In the genomic region with DNA sequence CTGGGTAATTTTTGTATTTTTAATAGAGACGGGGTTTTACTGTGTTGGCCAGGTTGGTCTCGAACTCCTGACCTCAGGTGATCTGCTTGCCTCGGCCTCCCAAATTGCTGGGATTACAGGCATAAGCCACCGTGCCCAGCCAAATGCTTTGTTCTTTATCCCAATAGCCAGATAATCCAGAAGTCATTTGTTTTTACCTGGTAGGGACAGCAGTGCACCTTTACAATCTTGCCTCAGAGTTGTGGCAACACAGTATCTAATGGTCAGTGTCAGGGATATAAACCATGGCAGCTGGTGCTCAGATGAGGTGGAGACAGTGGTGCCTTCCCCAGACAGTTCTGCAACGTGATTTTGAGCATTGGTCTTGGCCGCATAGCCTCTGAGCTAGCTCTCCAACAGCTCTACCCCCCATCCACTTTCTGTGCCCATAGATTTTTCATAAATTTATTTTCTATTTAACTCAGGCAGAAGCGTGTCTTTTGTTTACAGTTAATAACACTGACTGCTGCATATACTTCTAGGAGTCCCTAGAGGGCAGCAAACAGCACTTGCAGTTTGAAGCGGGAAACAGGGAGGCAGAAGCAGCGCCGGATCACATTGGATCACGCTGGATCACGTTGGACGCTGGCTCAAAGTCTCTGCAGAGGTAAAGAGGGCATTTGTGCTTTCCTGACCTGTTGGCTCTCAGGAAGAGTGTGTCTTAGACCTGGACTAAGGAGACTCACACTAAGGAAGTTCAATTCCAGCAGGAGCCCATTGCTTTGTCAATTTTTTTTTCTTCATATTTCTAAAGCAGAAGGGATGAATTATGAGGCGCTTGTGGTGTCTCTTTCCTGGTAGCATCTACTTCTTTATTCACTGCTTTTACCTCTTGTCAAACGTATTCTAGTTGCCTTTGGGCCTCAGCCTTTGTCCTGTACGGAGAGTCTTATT, we compare ENCODE assay signal across 8 cellular contexts. TPM values are rescaled to one million over a fixed set of nuclear protein-coding genes. Genes with fewer than 3 reads are reported as not detected.
DNase-seq lines count a peak whose midpoint lies in the region; ATAC-seq, FAIRE-seq and TF ChIP-seq lines count a peak whose summit lies in the region.

No MANE protein-coding gene starts in this region.

- 17% methylated on average over 16 of the region's 16 CpGs for WGBS in K562 (ENCODE audit: insufficient coverage, low coverage, missing lambda C conversion rate)
- 30 to 36% methylated on average over 16 of the region's 16 CpGs for WGBS in sigmoid colon, 2 donors

- intact Hi-C loops in K562 (cut with micrococcal nuclease) (loop anchor here (2.0 to 10.0 kb wide), 2 partner anchors 61 to 139 kb away; a partner anchor contains a TSS), sigmoid colon (cut with DNase I) (loop anchor here (1.0 kb wide), 1 partner anchor 61 kb away; no protein-coding TSS in a partner anchor)

- H3K27ac ChIP-seq in K562 (ENCODE audit: extremely low read depth, low read depth, low read length) (no peak overlapping the region), sigmoid colon (no peak overlapping the region)

- peak in 1 of 2 experiments; percentile 34; a peak in 2 of 4 replicates for TF ChIP-seq RAD21 in K562 (CRISPR knock-in tag; conservative IDR thresholded peaks at IDR 0.05 in 1 of 2, IDR thresholded peaks at IDR 0.05 in 1 of 2)

- BruUV-seq in K562 (replicated peaks; lab: Mats Ljungman, UMichigan), result no TSS peak

- peak overlapping the region in 1 of 2 experiments; percentile 36; a peak in 1 of 4 replicates for H3K9ac ChIP-seq in K562 (ENCODE audit: insufficient read depth in 1 of 2, low read depth in 2 of 2, low read length in 2 of 2)

- H3K36me3 ChIP-seq in K562 (ENCODE audit: control insufficient read depth, insufficient read depth, low read length) (no peaks in the 10 kb centered on the region), sigmoid colon (no peaks in the 10 kb centered on the region)

- CTCF ChIA-PET in K562 (lab: Yijun Ruan, JAX; ENCODE audit: low intra/inter-chr PET ratio), result interaction anchor here (1.1 to 3.1 kb wide), 2 partner anchors 58 to 60 kb away, joined by 4 to 27 read pairs; no protein-coding TSS in a partner anchor

- H3K79me2 ChIP-seq in K562 (ENCODE audit: control insufficient read depth, insufficient read depth, low read length), result no peaks in the 10 kb centered on the region

- ATAC-seq in K562 (peak; percentile 89), GM19324 (IDR thresholded peaks at IDR 0.05; ENCODE audit: low FRiP score, unreplicated experiment) (no peak)

- H3K4me3 ChIP-seq in K562 (no peak overlapping the region), sigmoid colon (no peak overlapping the region)

- H3K9me1 ChIP-seq in K562 (ENCODE audit: control insufficient read depth, insufficient read depth, low read length), result no peaks in the 10 kb centered on the region

- peak overlapping the region; percentile 66 for H3K4me2 ChIP-seq in K562 (ENCODE audit: insufficient read depth, low read length)

- no peaks in the 10 kb centered on the region for H4K20me1 ChIP-seq in K562 (replicated peaks; ENCODE audit: control insufficient read depth, insufficient read depth, low read length)

- H3K27me3 ChIP-seq in K562 (ENCODE audit: control insufficient read depth in 2 of 2, insufficient read depth in 2 of 2, low read length in 2 of 2) (peaks cover 0 to 4% of the 10 kb centered on the region in 2 experiments; a peak in 2 of 5 replicates), sigmoid colon (no peaks in the 10 kb centered on the region)

- H2AFZ ChIP-seq in K562 (ENCODE audit: low read depth, low read length), result peak overlapping the region; percentile 91

- no peaks in the 10 kb centered on the region for H3K9me3 ChIP-seq in K562 (replicated peaks; ENCODE audit: control insufficient read depth, insufficient read depth, low read depth, low read length)
- no peaks in the 10 kb centered on the region for H3K9me3 ChIP-seq in sigmoid colon

- POLR2A ChIA-PET in K562 (lab: Yijun Ruan, JAX), result no interaction called here

- in situ Hi-C loops in K562 (cut with MboI), result loop anchor here (5.0 kb wide), 1 partner anchor 57 kb away; no protein-coding TSS in a partner anchor

- peak; percentile 38 for DNase-seq in activated CD4-positive, alpha-beta T cell treated with anti-CD3 and anti-CD28 coated beads for 24 hours (ENCODE audit: low read depth in 2 of 2)
- no peak for DNase-seq in activated CD4-positive, alpha-beta T cell treated with anti-CD3 and anti-CD28 coated beads for 1 hour
- peak; percentile 95 for DNase-seq in NCI-H1694 treated with DMSO at 0.1 percent for 48 hours (lab: John Stamatoyannopoulos, UW)
- DNase-seq in SW480 (ENCODE audit: low spot score), result peak; percentile 89
- peak; percentile 42 to 80 (median 52) for DNase-seq in K562 (ENCODE audit: extremely low read depth in 1 of 4, low spot score in 3 of 4)
- peak in 31 of 51 donors; percentile 2 to 73 (median 40) for DNase-seq in hypothalamus (lab: John Stamatoyannopoulos, UW)
- DNase-seq in sigmoid colon, result peak; percentile 84

- TF ChIP-seq POLR2A in K562 (conservative IDR thresholded peaks at IDR 0.05), result no peak
- TF ChIP-seq POLR2A in sigmoid colon (IDR thresholded peaks at IDR 0.05), result no peak

- peak; percentile 93 for FAIRE-seq in K562 (lab: Jason Lieb, UNC)

- peaks cover 0 to 2% of the 10 kb centered on the region in 2 experiments; a peak in 2 of 5 replicates for H3K4me1 ChIP-seq in K562 (replicated peaks in 1 of 2; ENCODE audit: control insufficient read depth in 2 of 2, insufficient read depth in 2 of 2, low read length in 2 of 2)
- peaks cover 0 to 7% (median 3%) of the 10 kb centered on the region in 4 donors for H3K4me1 ChIP-seq in sigmoid colon

- peak; percentile 79 to 81 (median 79) for TF ChIP-seq CTCF in K562 (IDR thresholded peaks at IDR 0.05 in 2 of 3, conservative IDR thresholded peaks at IDR 0.05 in 1 of 3; ENCODE audit: insufficient read depth in 2 of 3, low read depth in 1 of 3, low read length in 3 of 3)
- peak; percentile 42 to 76 (median 64) for TF ChIP-seq CTCF in sigmoid colon (IDR thresholded peaks at IDR 0.05)

- no peak for TF ChIP-seq EP300 in K562 (IDR thresholded peaks at IDR 0.05; ENCODE audit: low read length)
- no peak for TF ChIP-seq EP300 in sigmoid colon (IDR thresholded peaks at IDR 0.05)

RNA-seq across cellular contexts. Expression of a gene that starts 5.1 kb away (rescaled TPM):
- not detected in 2 replicates for total RNA-seq in K562 (2011; cell fraction: chromatin; rRNA removed; ENCODE audit: low replicate concordance)
- total RNA-seq in K562 (2011; cell fraction: nucleolus; rRNA removed), result not detected in 2 replicates
- not detected in 2 replicates for total RNA-seq in K562 (2011; cell fraction: nucleoplasm; rRNA removed)
- not detected in 2 replicates for total RNA-seq in K562 (2014; rRNA removed)
- total RNA-seq in K562 (2014; rRNA removed; fragmentation: Illumina TruSeq; extraction: Trizol), result not detected in 2 replicates
- total RNA-seq in K562 (2015; rRNA removed; fragmentation: Illumina TruSeq; extraction: Trizol), result not detected in 2 replicates
- total RNA-seq in K562 (2021), result 0.09 TPM in 1 of 2 replicates, not detected in the other
- not detected in 2 replicates for polyA plus RNA-seq in K562 (2011; rRNA removed)
- polyA plus RNA-seq in K562 (2011; cell fraction: cytosol; rRNA removed), result not detected in 2 replicates
- not detected in 2 replicates for polyA plus RNA-seq in K562 (2011; cell fraction: nucleus; rRNA removed)
- not detected in 2 replicates for polyA plus RNA-seq in K562 (2012)
- not detected in 2 replicates for polyA plus RNA-seq in K562 (2014; fragmentation: Illumina TruSeq; extraction: Trizol)
- not detected for polyA plus RNA-seq in K562 (2014; fragmentation: Nextera tagmentation; extraction: Ambion mirVana)
- polyA plus RNA-seq in K562 (2014; rRNA removed), result 0.42 TPM in 1 of 2 replicates, not detected in the other
- polyA minus RNA-seq in K562 (2011; rRNA and poly(A)+ RNA removed), result not detected in 2 replicates
- polyA minus RNA-seq in K562 (2011; cell fraction: cytosol; rRNA and poly(A)+ RNA removed), result not detected in 2 replicates
- not detected in 2 replicates for polyA minus RNA-seq in K562 (2011; cell fraction: nucleus; rRNA and poly(A)+ RNA removed)
- 1 to 10 TPM in 1 of 4 donors, under 1 TPM in 1, not detected in 2; 0.71 to 3.0 TPM for total RNA-seq in sigmoid colon
- polyA plus RNA-seq in sigmoid colon, result 10 to 100 TPM; 22.2 to 94.4 (median 28.4) TPM

RNA-seq across cellular contexts. Expression of a gene that starts 10.3 kb away (rescaled TPM):
- total RNA-seq in K562 (2011; cell fraction: chromatin; rRNA removed; ENCODE audit: low replicate concordance), result 95.2 and 270 TPM in 2 replicates
- 174 and 191 TPM in 2 replicates for total RNA-seq in K562 (2011; cell fraction: nucleolus; rRNA removed)
- 98.3 and 111 TPM in 2 replicates for total RNA-seq in K562 (2011; cell fraction: nucleoplasm; rRNA removed)
- 109 and 132 TPM in 2 replicates for total RNA-seq in K562 (2014; rRNA removed)
- 19.8 and 23.3 TPM in 2 replicates for total RNA-seq in K562 (2014; rRNA removed; fragmentation: Illumina TruSeq; extraction: Trizol)
- total RNA-seq in K562 (2015; rRNA removed; fragmentation: Illumina TruSeq; extraction: Trizol), result 47.2 and 47.6 TPM in 2 replicates
- total RNA-seq in K562 (2021), result 107 and 114 TPM in 2 replicates
- 17.7 and 32.4 TPM in 2 replicates for polyA plus RNA-seq in K562 (2011; rRNA removed)
- polyA plus RNA-seq in K562 (2011; cell fraction: cytosol; rRNA removed), result 16.3 and 33.1 TPM in 2 replicates
- polyA plus RNA-seq in K562 (2011; cell fraction: nucleus; rRNA removed), result 131 and 209 TPM in 2 replicates
- 37.2 and 61.4 TPM in 2 replicates for polyA plus RNA-seq in K562 (2012)
- 70.7 and 73.8 TPM in 2 replicates for polyA plus RNA-seq in K562 (2014; fragmentation: Illumina TruSeq; extraction: Trizol)
- 1 to 10 TPM; 2.0 to 2.4 TPM for polyA plus RNA-seq in K562 (2014; fragmentation: Nextera tagmentation; extraction: Ambion mirVana)
- 69.7 and 77.2 TPM in 2 replicates for polyA plus RNA-seq in K562 (2014; rRNA removed)
- 23.5 and 30.7 TPM in 2 replicates for polyA minus RNA-seq in K562 (2011; rRNA and poly(A)+ RNA removed)
- polyA minus RNA-seq in K562 (2011; cell fraction: cytosol; rRNA and poly(A)+ RNA removed), result 53.6 and 56.5 TPM in 2 replicates
- polyA minus RNA-seq in K562 (2011; cell fraction: nucleus; rRNA and poly(A)+ RNA removed), result 54.6 and 62.6 TPM in 2 replicates
- 10 to 100 TPM; 23.2 to 32.4 (median 27.4) TPM for total RNA-seq in sigmoid colon
- polyA plus RNA-seq in sigmoid colon, result 10 to 100 TPM in 1 of 3 donors, 1 to 10 TPM in 2; 6.6 to 44.5 (median 7.4) TPM

RNA-seq across cellular contexts. Expression of a gene that starts 18.9 kb away (rescaled TPM):
- total RNA-seq in K562 (2011; cell fraction: chromatin; rRNA removed; ENCODE audit: low replicate concordance), result not detected in 2 replicates
- not detected in 2 replicates for total RNA-seq in K562 (2011; cell fraction: nucleolus; rRNA removed)
- total RNA-seq in K562 (2011; cell fraction: nucleoplasm; rRNA removed), result not detected in 2 replicates
- total RNA-seq in K562 (2014; rRNA removed) (not detected in 2 replicates), K562 (2014; rRNA removed; fragmentation: Illumina TruSeq; extraction: Trizol) (not detected in 2 replicates), K562 (2015; rRNA removed; fragmentation: Illumina TruSeq; extraction: Trizol) (not detected in 2 replicates), K562 (2021) (not detected in 2 replicates), sigmoid colon (1 to 10 TPM in 3 of 4 donors, under 1 TPM in 1; 0.33 to 1.9 (median 1.6) TPM)
- polyA plus RNA-seq in K562 (2011; rRNA removed) (0.04 TPM in 1 of 2 replicates, not detected in the other), K562 (2014; fragmentation: Illumina TruSeq; extraction: Trizol) (not detected in 2 replicates), K562 (2014; fragmentation: Nextera tagmentation; extraction: Ambion mirVana) (not detected), K562 (2014; rRNA removed) (not detected in 2 replicates), sigmoid colon (under 1 TPM in 2 of 3 donors, not detected in 1; 0.45 to 0.60 TPM)
- polyA plus RNA-seq in K562 (2011; cell fraction: cytosol; rRNA removed), result not detected in 2 replicates
- not detected in 2 replicates for polyA plus RNA-seq in K562 (2011; cell fraction: nucleus; rRNA removed)
- polyA plus RNA-seq in K562 (2012), result not detected in 2 replicates
- not detected in 2 replicates for polyA minus RNA-seq in K562 (2011; rRNA and poly(A)+ RNA removed)
- not detected in 2 replicates for polyA minus RNA-seq in K562 (2011; cell fraction: cytosol; rRNA and poly(A)+ RNA removed)
- not detected in 2 replicates for polyA minus RNA-seq in K562 (2011; cell fraction: nucleus; rRNA and poly(A)+ RNA removed)
